8 cellular contexts compared by ENCODE assay signal in the genomic region with DNA sequence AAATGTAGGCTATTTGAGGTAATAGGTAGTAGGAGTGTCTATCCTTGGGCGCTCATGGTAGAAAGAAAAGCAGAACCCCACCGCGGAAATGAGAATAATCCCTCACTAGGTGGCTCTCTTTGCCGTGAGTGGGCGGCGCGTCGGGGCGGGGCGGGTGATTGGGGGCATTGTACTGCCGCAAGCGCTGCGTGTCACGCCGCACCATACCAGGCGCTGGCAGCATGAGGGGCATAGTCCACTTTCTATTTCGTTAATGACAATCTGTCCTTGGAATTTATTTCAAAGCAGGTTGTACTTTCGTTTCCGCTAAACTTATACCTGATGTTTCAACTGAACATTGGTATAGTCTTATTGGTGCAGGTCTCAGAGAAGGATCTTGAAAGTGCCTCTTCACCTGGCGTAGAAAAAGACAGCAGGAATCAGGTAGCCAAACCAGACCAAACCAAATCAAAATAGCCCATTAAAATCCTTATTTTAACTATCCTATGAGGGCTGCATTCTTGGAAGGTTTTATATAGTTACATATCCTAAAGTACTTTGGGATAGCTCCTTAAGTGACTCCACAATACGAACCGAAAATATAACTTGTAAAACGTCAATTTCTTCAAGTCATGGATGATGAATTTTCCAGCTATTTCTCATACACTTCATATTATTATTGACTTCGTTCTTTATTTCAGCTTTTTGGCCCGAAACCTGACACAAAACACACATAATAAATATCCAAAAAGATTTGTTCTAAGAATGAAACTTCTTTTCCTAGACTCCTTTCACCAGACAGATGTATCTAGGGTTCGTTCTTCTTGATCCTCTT. TPM values are rescaled to one million over a fixed set of nuclear protein-coding genes. Genes with fewer than 3 reads are reported as not detected.
A peak's percentile ranks its signal among the peaks of the same experiment; 100 is the strongest.
DNase-seq lines count a peak whose midpoint lies in the region; ATAC-seq and TF ChIP-seq lines count a peak whose summit lies in the region.

No MANE protein-coding gene starts in this region.

- H3K4me1 Mint-ChIP-seq in activated naive CD8-positive, alpha-beta T cell treated with anti-CD3 and anti-CD28 coated beads, Interleukin-2, amount 50 U/mL, for 24 hours = peaks cover 54% of the 10 kb centered on the region

- peak overlapping the region; percentile 69 to 98 (median 92) for H3K4me3 ChIP-seq in heart left ventricle
- peak overlapping the region; percentile 66 to 89 (median 86) for H3K4me3 ChIP-seq in upper lobe of left lung

- H3K9me3 ChIP-seq in heart left ventricle = no peaks in the 10 kb centered on the region
- H3K9me3 ChIP-seq in upper lobe of left lung = no peaks in the 10 kb centered on the region

- H3K36me3 ChIP-seq in heart left ventricle (no peaks in the 10 kb centered on the region), upper lobe of left lung (no peaks in the 10 kb centered on the region)

- H3K4me3 Mint-ChIP-seq in activated naive CD8-positive, alpha-beta T cell treated with anti-CD3 and anti-CD28 coated beads, Interleukin-2, amount 50 U/mL, for 24 hours = peak overlapping the region; percentile 88

- TF ChIP-seq POLR2A in heart left ventricle (IDR thresholded peaks at IDR 0.05) = peak in 1 of 2 donors; percentile 54
- peak in 2 of 4 donors; percentile 39 to 58 for TF ChIP-seq POLR2A in upper lobe of left lung (IDR thresholded peaks at IDR 0.05)

- TF ChIP-seq EP300 in upper lobe of left lung (IDR thresholded peaks at IDR 0.05) = peak in 1 of 4 donors; percentile 24

- intact Hi-C loops in heart left ventricle (cut with DNase I) = loop anchor here (1.0 to 10.0 kb wide), 13 partner anchors 72 to 584 kb away; a partner anchor contains a TSS
- intact Hi-C loops in posterior cingulate gyrus (cut with DNase I) = loop anchor here (2.0 to 5.0 kb wide), 5 partner anchors 72 to 447 kb away; a partner anchor contains a TSS

- peak overlapping the region; percentile 100 for H3K27ac Mint-ChIP-seq in activated naive CD8-positive, alpha-beta T cell treated with anti-CD3 and anti-CD28 coated beads, Interleukin-2, amount 50 U/mL, for 24 hours

- 0 to 1% (median 1%) methylated on average over 26 of the region's 26 CpGs for WGBS in heart left ventricle, 4 donors
- 0 to 1% methylated on average over 26 of the region's 26 CpGs for WGBS in upper lobe of left lung, 2 donors

- H3K27me3 ChIP-seq in heart left ventricle = no peaks in the 10 kb centered on the region
- H3K27me3 ChIP-seq in upper lobe of left lung = no peaks in the 10 kb centered on the region

- peak; percentile 33 to 79 (median 62) for TF ChIP-seq CTCF in heart left ventricle (IDR thresholded peaks at IDR 0.05)
- TF ChIP-seq CTCF in upper lobe of left lung (IDR thresholded peaks at IDR 0.05) = peak in 5 of 6 experiments; percentile 24 to 58 (median 33)

- peak; percentile 32 for ATAC-seq in HG02623 (IDR thresholded peaks at IDR 0.05; ENCODE audit: unreplicated experiment)
- ATAC-seq in activated naive CD8-positive, alpha-beta T cell treated with anti-CD3 and anti-CD28 coated beads, Interleukin-2, amount 50 U/mL, for 24 hours = peak; percentile 49
- peak; percentile 29 to 58 (median 52) for ATAC-seq in heart left ventricle
- ATAC-seq in upper lobe of left lung (ENCODE audit: low FRiP score in 2 of 2) = peak; percentile 69 to 74

- H3K27ac ChIP-seq in heart left ventricle (peak overlapping the region; percentile 91 to 99 (median 96)), upper lobe of left lung (peak overlapping the region; percentile 93 to 96 (median 95))

- H3K9me3 Mint-ChIP-seq in activated naive CD8-positive, alpha-beta T cell treated with anti-CD3 and anti-CD28 coated beads, Interleukin-2, amount 50 U/mL, for 24 hours = no peaks in the 10 kb centered on the region

- H3K4me1 ChIP-seq in heart left ventricle (peaks cover 0 to 31% (median 23%) of the 10 kb centered on the region in 12 donors), upper lobe of left lung (peaks cover 10 to 27% (median 19%) of the 10 kb centered on the region in 4 donors)

- H3K36me3 Mint-ChIP-seq in activated naive CD8-positive, alpha-beta T cell treated with anti-CD3 and anti-CD28 coated beads, Interleukin-2, amount 50 U/mL, for 24 hours (ENCODE audit: low read depth) = peaks cover 18% of the 10 kb centered on the region

- H3K27me3 Mint-ChIP-seq in activated naive CD8-positive, alpha-beta T cell treated with anti-CD3 and anti-CD28 coated beads, Interleukin-2, amount 50 U/mL, for 24 hours = peaks cover 3% of the 10 kb centered on the region

- DNase-seq in GM03348 (ENCODE audit: low spot score) (peak; percentile 84), NCI-H1417 treated with DMSO at 0.1 percent for 48 hours (lab: John Stamatoyannopoulos, UW) (peak; percentile 30), SW 1271 (lab: John Stamatoyannopoulos, UW) (peak; percentile 39 to 78), heart left ventricle (peak; percentile 86 to 91 (median 90)), posterior cingulate gyrus (peak; percentile 63 to 96 (median 82)), upper lobe of left lung (peak; percentile 91 to 98)
- peak; percentile 92 for DNase-seq in activated naive CD8-positive, alpha-beta T cell treated with anti-CD3 and anti-CD28 coated beads, Interleukin-2, amount 50 U/mL, for 24 hours

RNA-seq across cellular contexts. Expression of a gene that starts 1.9 kb away (rescaled TPM):
- total RNA-seq in heart left ventricle (10 to 100 TPM; 32.0 to 55.0 (median 43.3) TPM), upper lobe of left lung (10 to 100 TPM; 35.6 to 62.4 (median 50.5) TPM)
- polyA plus RNA-seq in heart left ventricle = 10 to 100 TPM; 15.3 to 27.0 TPM

RNA-seq across cellular contexts. Expression of a gene that starts 52.2 kb away (rescaled TPM):
- total RNA-seq in heart left ventricle (1 to 10 TPM in 7 of 9 donors, under 1 TPM in 2; 0.88 to 5.1 (median 2.5) TPM), upper lobe of left lung (under 1 TPM in 4 of 6 donors, not detected in 2; 0.13 to 0.72 (median 0.17) TPM)
- 1 to 10 TPM in 1 of 2 donors, under 1 TPM in 1; 0.53 to 1.5 TPM for polyA plus RNA-seq in heart left ventricle

Comparison
In these comparisons a context has a peak if more than half of its experiments do, and no peak if none do; other contexts are left out.
1. Peak in every context shown above with its lines: DNase-seq, ATAC-seq, H3K4me3 ChIP-seq and H3K27ac ChIP-seq.
2. DNase-seq: peak in every context shown above with its lines; median percentile 94 in upper lobe of left lung; 92 in activated naive CD8-positive, alpha-beta T cell treated with anti-CD3 and anti-CD28 coated beads, Interleukin-2, amount 50 U/mL, for 24 hours; 90 in heart left ventricle; 84 in GM03348; 82 in posterior cingulate gyrus; 58 in SW 1271; 30 in NCI-H1417 treated with DMSO at 0.1 percent for 48 hours.